ENCODE assay signal across 1 cellular context in genomic region chr3:101945980-101946379, GRCh38.
TF ChIP-seq lines count a peak whose summit lies in the region.

No MANE protein-coding gene starts in this region.

TF ChIP-seq in GM12878, 131 proteins besides CTCF, POLR2A, EP300 and RAD21 (continued from another document):
- TF ChIP-seq IKZF1 (conservative IDR thresholded peaks at IDR 0.05), result peak; percentile 28
- no peak for TF ChIP-seq YY1 (IDR thresholded peaks at IDR 0.05; ENCODE audit: low read depth, low read length)
- no peak for TF ChIP-seq MYC (IDR thresholded peaks at IDR 0.05; ENCODE audit: insufficient read depth, insufficient read length, insufficient replicate concordance, low read length, severe bottlenecking)
- no peak for TF ChIP-seq ZNF384 (IDR thresholded peaks at IDR 0.05; ENCODE audit: borderline replicate concordance, low read depth, low read length)
- TF ChIP-seq MEF2B (IDR thresholded peaks at IDR 0.05; ENCODE audit: partially characterized antibody, poor library complexity, severe bottlenecking), result no peak
- TF ChIP-seq ZNF592 (IDR thresholded peaks at IDR 0.05), result no peak
- no peak for TF ChIP-seq NFYA (IDR thresholded peaks at IDR 0.05; ENCODE audit: borderline replicate concordance, low read depth, low read length)
- TF ChIP-seq ATF2 (IDR thresholded peaks at IDR 0.05; ENCODE audit: low read length), result peak; percentile 81
- no peak for TF ChIP-seq ZBTB33 (IDR thresholded peaks at IDR 0.05)
- no peak for TF ChIP-seq ZNF207 (IDR thresholded peaks at IDR 0.05; ENCODE audit: borderline replicate concordance)
- peak in 1 of 2 experiments; percentile 31; a peak in 1 of 4 replicates for TF ChIP-seq IKZF2 (IDR thresholded peaks at IDR 0.05)
- TF ChIP-seq SREBF1 (IDR thresholded peaks at IDR 0.05; ENCODE audit: low read length), result no peak
TF ChIP-seq in GM12878: peak in this region for 6.
